8 cellular contexts compared by ENCODE assay signal in genomic region chr6:111750753-111751684, GRCh38.
DNase-seq lines count a peak whose midpoint lies in the region; ATAC-seq and TF ChIP-seq lines count a peak whose summit lies in the region.

No MANE protein-coding gene starts in this region.

- DNase-seq in left ventricle myocardium inferior, result no peak
- DNase-seq in Right ventricle myocardium superior, result no peak
- DNase-seq in naive thymus-derived CD8-positive, alpha-beta T cell, result peak in 9 of 10 donors; percentile 46 to 85 (median 75)
- no peak for DNase-seq in MV-4-11 (lab: John Stamatoyannopoulos, UW)
- DNase-seq in lower leg skin (ENCODE audit: low spot score in 2 of 2), result no peak
- DNase-seq in GDM1 (lab: John Stamatoyannopoulos, UW), result no peak

- peaks cover 9% of the 10 kb centered on the region for H3K9me3 Mint-ChIP-seq in activated naive CD8-positive, alpha-beta T cell (ENCODE audit: low read depth)
- H3K9me3 Mint-ChIP-seq in naive thymus-derived CD8-positive, alpha-beta T cell, result peaks cover 0 to 9% (median 0%) of the 10 kb centered on the region in 9 donors

- ATAC-seq in Right ventricle myocardium superior (ENCODE audit: poor library complexity) (no peak), HG03469 (IDR thresholded peaks at IDR 0.05; ENCODE audit: unreplicated experiment) (peak; percentile 81)
- ATAC-seq in naive thymus-derived CD8-positive, alpha-beta T cell, result peak; percentile 88 to 95

- peaks cover 53% of the 10 kb centered on the region for H3K36me3 Mint-ChIP-seq in activated naive CD8-positive, alpha-beta T cell
- peaks cover 0 to 27% (median 15%) of the 10 kb centered on the region in 3 donors for H3K36me3 Mint-ChIP-seq in naive thymus-derived CD8-positive, alpha-beta T cell

- H3K27me3 Mint-ChIP-seq in activated naive CD8-positive, alpha-beta T cell, result no peaks in the 10 kb centered on the region
- H3K27me3 Mint-ChIP-seq in naive thymus-derived CD8-positive, alpha-beta T cell, result no peaks in the 10 kb centered on the region

- no peak overlapping the region for H3K4me3 ChIP-seq in left ventricle myocardium inferior
- H3K4me3 ChIP-seq in lower leg skin (ENCODE audit: low read depth, poor library complexity, severe bottlenecking), result no peak overlapping the region

- peak overlapping the region; percentile 58 for H3K27ac ChIP-seq in left ventricle myocardium inferior (replicated peaks)

- H3K9me3 ChIP-seq in left ventricle myocardium inferior (replicated peaks), result no peaks in the 10 kb centered on the region

- H3K36me3 ChIP-seq in left ventricle myocardium inferior, result no peaks in the 10 kb centered on the region

- POLR2A ChIA-PET in naive thymus-derived CD8-positive, alpha-beta T cell (lab: Charles Lee), result interaction anchor here (1.1 to 1.8 kb wide), 3 partner anchors 9 to 13 kb away, joined by 5 to 10 read pairs (median 7); no protein-coding TSS in a partner anchor

- TF ChIP-seq CTCF in left ventricle myocardium inferior (IDR thresholded peaks at IDR 0.05; ENCODE audit: borderline replicate concordance) (no peak), lower leg skin (IDR thresholded peaks at IDR 0.05) (no peak)

- no peaks in the 10 kb centered on the region for H3K27me3 ChIP-seq in left ventricle myocardium inferior (ENCODE audit: low read depth)

- peaks cover 79% of the 10 kb centered on the region for H3K4me1 ChIP-seq in left ventricle myocardium inferior

- intact Hi-C loops in left ventricle myocardium inferior (cut with micrococcal nuclease), result no loop called here
- intact Hi-C loops in Right ventricle myocardium superior (cut with DNase I), result no loop called here
- intact Hi-C loops in lower leg skin (cut with DNase I; ENCODE audit: low total_unique reads), result no loop called here

- TF ChIP-seq POLR2A in lower leg skin (IDR thresholded peaks at IDR 0.05), result no peak

- WGBS in lower leg skin, 2 donors, result 81 to 84% methylated on average over 6 of the region's 6 CpGs

- H3K4me3 Mint-ChIP-seq in activated naive CD8-positive, alpha-beta T cell, result peak overlapping the region; percentile 74
- H3K4me3 Mint-ChIP-seq in naive thymus-derived CD8-positive, alpha-beta T cell, result peak overlapping the region; percentile 40 to 82 (median 72)

- H3K4me1 Mint-ChIP-seq in activated naive CD8-positive, alpha-beta T cell (ENCODE audit: low read depth), result peaks cover 96% of the 10 kb centered on the region
- H3K4me1 Mint-ChIP-seq in naive thymus-derived CD8-positive, alpha-beta T cell, result peaks cover 46 to 96% (median 90%) of the 10 kb centered on the region in 4 donors

- peak overlapping the region; percentile 96 for H3K27ac Mint-ChIP-seq in activated naive CD8-positive, alpha-beta T cell
- peak overlapping the region; percentile 92 to 99 (median 96) for H3K27ac Mint-ChIP-seq in naive thymus-derived CD8-positive, alpha-beta T cell

Comparison
In these comparisons a context has a peak if more than half of its experiments do, and no peak if none do; other contexts are left out.
1. DNase-seq: peak in naive thymus-derived CD8-positive, alpha-beta T cell (9 of 10); none in left ventricle myocardium inferior (single experiment), Right ventricle myocardium superior (single experiment), MV-4-11 (single experiment), lower leg skin (0 of 2) and GDM1 (single experiment).